1 cellular context compared by ENCODE assay signal in the genomic region with DNA sequence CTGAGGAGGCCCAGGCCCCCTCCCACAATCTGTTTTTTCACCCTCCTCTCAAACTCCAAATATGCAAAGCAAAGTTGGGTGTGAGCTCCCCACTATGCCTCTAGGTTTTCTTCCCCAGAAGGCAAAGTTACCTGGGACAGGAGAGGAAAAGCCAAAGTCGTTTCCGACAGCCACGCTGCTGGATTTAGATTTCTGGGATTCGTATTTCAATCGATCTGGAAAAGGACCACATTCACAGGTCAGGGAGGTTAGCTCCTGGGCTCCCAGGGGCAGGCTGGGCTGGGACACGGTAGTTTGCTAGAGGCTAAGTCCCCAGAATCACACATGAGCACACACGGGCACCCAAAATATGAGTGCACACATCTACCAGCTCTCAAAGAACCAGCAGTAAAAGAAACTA.
TF ChIP-seq lines count a peak whose summit lies in the region.

No MANE protein-coding gene starts in this region.

TF ChIP-seq in HepG2, 621 proteins besides CTCF, POLR2A, EP300 and RAD21:
- TF ChIP-seq ZSCAN21 (CRISPR knock-in tag; IDR thresholded peaks at IDR 0.05; ENCODE audit: borderline replicate concordance) (no peak), GLI4 (CRISPR knock-in tag; IDR thresholded peaks at IDR 0.05; ENCODE audit: borderline replicate concordance) (0 out of 2 replicates have a peak, but pooled peaks have one; percentile 5)
